12 cellular contexts compared by ENCODE assay signal in genomic region chr6:87731080-87731479, GRCh38.
"Had no signal": no experiment of that assay in that cellular context is flagged by ENCODE, and none has a peak within 500 bp of the region (broad histone marks: within the 10 kb centered on the region; RNA-seq: fewer than 3 reads in every experiment).

No MANE protein-coding gene starts in this region.

- H3K9me3 ChIP-seq: tibial nerve had no signal

- H3K9me3 Mint-ChIP-seq: activated T-cell treated with anti-CD3 and anti-CD28 coated beads, Interleukin-2, amount 50 U/mL, for 4 hours had no signal

- H3K36me3 Mint-ChIP-seq: brain, immature natural killer cell had no signal

- H3K27me3 ChIP-seq: tibial nerve had no signal

- H3K36me3 ChIP-seq: tibial nerve had no signal

- H3K4me3 Mint-ChIP-seq: immature natural killer cell, nephron progenitor cell had no signal

- DNase-seq: activated CD4-positive, alpha-beta T cell treated with anti-CD3 and anti-CD28 coated beads, Interleukin-2, amount 50 U/mL, for 48 hours; activated CD4-positive, CD25-positive, alpha-beta regulatory T cell treated with anti-CD3 and anti-CD28 coated beads, Interleukin-2, amount 50 U/mL, for 72 hours; activated CD8-positive, alpha-beta memory T cell treated with anti-CD3 and anti-CD28 coated beads, Interleukin-2, amount 10 ng/mL, durations not matched to agents 7 days and 5 days; activated effector memory CD4-positive, alpha-beta T cell treated with anti-CD3 and anti-CD28 coated beads, Interleukin-2, amount 50 U/mL, for 16 hours; activated T-cell treated with anti-CD3 and anti-CD28 coated beads, Interleukin-2, amount 50 U/mL, for 4 hours; cerebellar nuclear complex; glutamatergic neuron; immature natural killer cell; nephron progenitor cell; T-helper 9 cell had no signal

- H3K27ac Mint-ChIP-seq: immature natural killer cell, nephron progenitor cell had no signal

- H3K4me3 ChIP-seq: tibial nerve had no signal
